ENCODE assay signal across 8 cellular contexts in genomic region chr12:5003025-5003666, GRCh38. TPM values are rescaled to one million over a fixed set of nuclear protein-coding genes. Genes with fewer than 3 reads are reported as not detected.
DNase-seq lines count a peak whose midpoint lies in the region; ATAC-seq and TF ChIP-seq lines count a peak whose summit lies in the region.

No MANE protein-coding gene starts in this region.

- H3K36me3 ChIP-seq in adrenal gland (replicated peaks in 1 of 2): no peaks in the 10 kb centered on the region

- peak; percentile 82 to 89 (median 86) for TF ChIP-seq CTCF in adrenal gland (IDR thresholded peaks at IDR 0.05)

- no peak overlapping the region for H3K27ac ChIP-seq in adrenal gland

- no peaks in the 10 kb centered on the region for H3K27me3 ChIP-seq in adrenal gland

- no peak for TF ChIP-seq POLR2A in adrenal gland (IDR thresholded peaks at IDR 0.05)

- no peak overlapping the region for H3K4me3 ChIP-seq in adrenal gland

- intact Hi-C loops in adrenal gland (cut with DNase I): loop anchor here (2.0 to 5.0 kb wide), 2 partner anchors 146 to 151 kb away; no protein-coding TSS in a partner anchor
- intact Hi-C loops in left cardiac atrium (cut with DNase I): loop anchor here in 1 of 2 donors (5.0 kb wide), 1 partner anchor 146 kb away; no protein-coding TSS in a partner anchor

- peak; percentile 28 to 36 for ATAC-seq in activated CD4-positive, CD25-positive, alpha-beta regulatory T cell treated with anti-CD3 and anti-CD28 coated beads, Interleukin-2, amount 50 U/mL, for 24 hours
- ATAC-seq in left cardiac atrium: peak; percentile 90 to 96

- H3K9me3 ChIP-seq in adrenal gland (replicated peaks in 1 of 3): no peaks in the 10 kb centered on the region

- no peak for DNase-seq in activated CD4-positive, CD25-positive, alpha-beta regulatory T cell (lab: John Stamatoyannopoulos, UW)
- DNase-seq in HUDEP-2 (lab: John Stamatoyannopoulos, UW; ENCODE audit: unreplicated experiment in 76 of 76): peak in 46 of 76 experiments; percentile 1 to 55 (median 13)
- DNase-seq in NOMO-1 treated with DMSO at 0.1 percent for 48 hours (lab: John Stamatoyannopoulos, UW; ENCODE audit: unreplicated experiment): peak; percentile 69
- peak; percentile 35 to 85 (median 67) for DNase-seq in adrenal gland
- peak; percentile 74 for DNase-seq in left cardiac atrium
- DNase-seq in putamen (ENCODE audit: low spot score): peak; percentile 45
- no peak for DNase-seq in SKM-1 (lab: John Stamatoyannopoulos, UW; ENCODE audit: unreplicated experiment)

- 18 to 29% (median 21%) methylated on average over 7 to 9 of the region's 9 CpGs for WGBS in adrenal gland, 4 donors

- H3K4me1 ChIP-seq in adrenal gland (replicated peaks in 1 of 2): no peaks in the 10 kb centered on the region

RNA-seq across cellular contexts. Expression of gene KCNA5, which starts 40.5 kb away (rescaled TPM):
- total RNA-seq in adrenal gland: under 1 TPM in 4 of 8 donors, not detected in 4; 0.07 to 0.23 (median 0.13) TPM
- under 1 TPM; 0.32 to 0.98 (median 0.37) TPM for polyA plus RNA-seq in adrenal gland
- 10 to 100 TPM; 70.3 to 94.8 TPM for total RNA-seq in left cardiac atrium

Comparison
In these comparisons a context has a peak if more than half of its experiments do, and no peak if none do; other contexts are left out.
1. DNase-seq: peak in HUDEP-2 (46 of 76), NOMO-1 treated with DMSO at 0.1 percent for 48 hours (single experiment), adrenal gland (7 of 7), left cardiac atrium (single experiment) and putamen (single experiment); none in activated CD4-positive, CD25-positive, alpha-beta regulatory T cell (0 of 4) and SKM-1 (single experiment).
2. RNA of gene KCNA5, which starts 40.5 kb away (total RNA-seq): 70.3 to 94.8 TPM in left cardiac atrium; 0.07 to 0.23 TPM in adrenal gland; every median in the first group is over 10 times any median in the second.